ENCODE assay signal across 23 cellular contexts in genomic region chr11:47308050-47308823, GRCh38. TPM values are rescaled to one million over a fixed set of nuclear protein-coding genes. Genes with fewer than 3 reads are reported as not detected.
DNase-seq lines count a peak whose midpoint lies in the region; ATAC-seq and TF ChIP-seq lines count a peak whose summit lies in the region.
"Had no signal": no experiment of that assay in that cellular context is flagged by ENCODE, and none has a peak within 500 bp of the region (broad histone marks: within the 10 kb centered on the region; RNA-seq: fewer than 3 reads in every experiment).

No MANE protein-coding gene starts in this region.

- TF ChIP-seq CTCF in right atrium auricular region (IDR thresholded peaks at IDR 0.05) = no peak
- no peak for TF ChIP-seq CTCF in testis (IDR thresholded peaks at IDR 0.05)
- no peak for TF ChIP-seq CTCF in Caco-2 (IDR thresholded peaks at IDR 0.05; ENCODE audit: insufficient read depth in 1 of 2, low read depth in 1 of 2, low read length in 1 of 2, severe bottlenecking in 1 of 2, unreplicated experiment in 1 of 2)
- no peak for TF ChIP-seq CTCF in RWPE1 (conservative IDR thresholded peaks at IDR 0.05; ENCODE audit: low read depth)

- WGBS in HUES64 = 77% methylated on average over 6 of the region's 6 CpGs
- WGBS in testis, 2 donors = 91% methylated on average over 6 of the region's 6 CpGs

- H3K4me1 Mint-ChIP-seq in Caco-2 (ENCODE audit: low read depth, unreplicated experiment) = no peaks in the 10 kb centered on the region

- no peak overlapping the region; the same call in 1 of the 2 replicates for H3K9ac ChIP-seq in HUES64 (ENCODE audit: low read depth, low read length)
- H3K9ac ChIP-seq: BLaER1 had no signal

- peaks cover 71% of the 10 kb centered on the region for H3K36me3 Mint-ChIP-seq in Caco-2 (ENCODE audit: insufficient read depth, unreplicated experiment)

- H3K9me3 ChIP-seq in right atrium auricular region (peaks cover 0 to 3% of the 10 kb centered on the region in 2 donors), HUES64 (ENCODE audit: insufficient read depth, low read depth, low read length) (no peaks in the 10 kb centered on the region), testis (no peaks in the 10 kb centered on the region), Caco-2 (no peaks in the 10 kb centered on the region)
- H3K9me3 ChIP-seq: A549 had no signal

- DNase-seq in cardiac septum (ENCODE audit: low spot score) (peak; percentile 35), right atrium auricular region (ENCODE audit: low spot score) (no peak), left lobe of liver (ENCODE audit: low spot score) (peak; percentile 43), testis (peak; percentile 2), Caco-2 (no peak), RWPE1 (ENCODE audit: low spot score) (no peak)
- DNase-seq in stimulated activated CD4-positive, alpha-beta T cell treated with anti-CD3 and anti-CD28 coated beads, Interleukin-1b, Interleukin-23, amount 100 ng/mL, for 48 hours = no peak
- DNase-seq: CD8-positive, alpha-beta T cell; DMS53; HCEC 1CT; MM.1S; NCI-H1092; NCI-H1436 treated with DMSO at 0.1 percent for 48 hours; NCI-H2029; NCI-H2171 treated with DMSO at 0.1 percent for 48 hours; NCI-H748 treated with DMSO at 0.1 percent for 48 hours; NK-92 treated with Interleukin-12 subunit alpha and Interleukin-12 subunit beta, amount 100 ng/mL, for 24 hours; SIG-M5 had no signal

- intact Hi-C loops in cardiac septum (cut with DNase I) = loop anchor here (5.0 kb wide), 1 partner anchor 36 kb away; the partner anchor contains the start of gene MADD
- intact Hi-C loops in testis (cut with DNase I; ENCODE audit: low total_unique reads) = no loop called here
- intact Hi-C loops in Caco-2 (cut with micrococcal nuclease; ENCODE audit: unreplicated experiment) = loop anchor here (2.0 kb wide), 1 partner anchor 47 kb away; no protein-coding TSS in a partner anchor

- H3K27me3 ChIP-seq in right atrium auricular region (no peaks in the 10 kb centered on the region), HUES64 (ENCODE audit: insufficient read depth, low read length) (no peaks in the 10 kb centered on the region), testis (no peaks in the 10 kb centered on the region), Caco-2 (replicated peaks; ENCODE audit: control insufficient read depth, insufficient read depth, low read length) (no peaks in the 10 kb centered on the region)
- H3K27me3 ChIP-seq: BLaER1 had no signal

- POLR2A ChIA-PET in Caco-2 (lab: Charles Lee) (no interaction called here), RWPE1 (lab: Yijun Ruan, JAX; ENCODE audit: low non-redundant PET) (interaction anchor here (0.5 to 0.6 kb wide), 2 partner anchors 19 to 72 kb away, joined by 3 to 4 read pairs; no protein-coding TSS in a partner anchor)

- CTCF ChIA-PET in Caco-2 (lab: Charles Lee) (interaction anchor here (0.6 to 0.8 kb wide), 2 partner anchors 47 kb away, joined by 3 read pairs; no protein-coding TSS in a partner anchor), RWPE1 (lab: Yijun Ruan, JAX) (interaction anchor here (0.6 kb wide), 1 partner anchor 104 kb away, joined by 3 read pairs; no protein-coding TSS in a partner anchor)

- peak overlapping the region in 1 of 2 donors; percentile 36 for H3K27ac ChIP-seq in right atrium auricular region
- H3K27ac ChIP-seq in HUES64 (ENCODE audit: low read depth, low read length) = peak overlapping the region; percentile 54
- H3K27ac ChIP-seq in testis = no peak overlapping the region
- no peak overlapping the region for H3K27ac ChIP-seq in RWPE1
- H3K27ac ChIP-seq: A549, BLaER1 had no signal

- TF ChIP-seq POLR2A in testis (IDR thresholded peaks at IDR 0.05) = no peak

- no peaks in the 10 kb centered on the region for H3K27me3 Mint-ChIP-seq in Caco-2 (ENCODE audit: insufficient read depth, unreplicated experiment)

- H3K36me3 ChIP-seq in right atrium auricular region (peaks cover 87% of the 10 kb centered on the region), HUES64 (ENCODE audit: insufficient read depth, low read length) (peaks cover 60% of the 10 kb centered on the region), testis (ENCODE audit: low read depth, missing control alignments) (no peaks in the 10 kb centered on the region), Caco-2 (ENCODE audit: control insufficient read depth, insufficient read depth, low read length) (peaks cover 3% of the 10 kb centered on the region)

- no peak overlapping the region for H3K27ac Mint-ChIP-seq in Caco-2 (ENCODE audit: unreplicated experiment)
- H3K27ac Mint-ChIP-seq: CD8-positive, alpha-beta T cell had no signal

- no peak overlapping the region for H3K4me3 ChIP-seq in right atrium auricular region
- no peak overlapping the region for H3K4me3 ChIP-seq in HUES64 (ENCODE audit: low read length)
- no peak overlapping the region for H3K4me3 ChIP-seq in testis
- H3K4me3 ChIP-seq in Caco-2 (ENCODE audit: low read depth, low read length) = no peak overlapping the region
- H3K4me3 ChIP-seq: A549, BLaER1 had no signal

- H3K4me1 ChIP-seq in right atrium auricular region = peaks cover 0 to 18% of the 10 kb centered on the region in 2 donors
- peaks cover 5% of the 10 kb centered on the region; the same call in 1 of the 2 replicates for H3K4me1 ChIP-seq in HUES64 (ENCODE audit: insufficient read depth, low read length)
- no peaks in the 10 kb centered on the region for H3K4me1 ChIP-seq in testis
- H3K4me1 ChIP-seq in Caco-2 = no peaks in the 10 kb centered on the region
- H3K4me1 ChIP-seq: A549 had no signal

- BruUV-seq in Caco-2 (replicated peaks; lab: Mats Ljungman, UMichigan) = no TSS peak

- H3K9me3 Mint-ChIP-seq in Caco-2 (ENCODE audit: unreplicated experiment) = no peaks in the 10 kb centered on the region
- H3K9me3 Mint-ChIP-seq: CD8-positive, alpha-beta T cell had no signal

- H3K4me3 Mint-ChIP-seq in Caco-2 (ENCODE audit: unreplicated experiment) = no peak overlapping the region
- H3K4me3 Mint-ChIP-seq: CD8-positive, alpha-beta T cell had no signal

- peak; percentile 29 for ATAC-seq in left lobe of liver
- ATAC-seq: A549; CD8-positive, alpha-beta T cell; SK-N-SH treated with all-trans-retinoic acid at 6 μM for 48 hours had no signal

RNA-seq across cellular contexts. Expression of gene MADD, which starts 38.3 kb away (rescaled TPM):
- total RNA-seq in cardiac septum (33.1 TPM), right atrium auricular region (10 to 100 TPM; 28.2 to 49.8 TPM), left lobe of liver (24.4 TPM), testis (100 to 1,000 TPM; 103 to 118 TPM), Caco-2 (2022) (63.8 and 65.9 TPM in 2 replicates)
- polyA plus RNA-seq in HUES64 (2013, experiment 1 of 2) = 20.2 TPM
- 20.7 TPM for polyA plus RNA-seq in HUES64 (2013, experiment 2 of 2)
- polyA plus RNA-seq in testis (ENCODE audit: insufficient read depth, low read depth, low replicate concordance) = 87.8 TPM

RNA-seq across cellular contexts. Expression of gene MYBPC3, which starts 44.3 kb away (rescaled TPM):
- 1,860 TPM for total RNA-seq in cardiac septum
- 1,000 to 10,000 TPM in 1 of 2 donors, 100 to 1,000 TPM in 1; 797 to 1,210 TPM for total RNA-seq in right atrium auricular region
- polyA plus RNA-seq in HUES64 (2013, experiment 1 of 2) = 0.05 TPM
- not detected for polyA plus RNA-seq in HUES64 (2013, experiment 2 of 2)
- total RNA-seq in left lobe of liver = 0.08 TPM
- under 1 TPM; 0.68 to 0.79 TPM for total RNA-seq in testis
- polyA plus RNA-seq in testis (ENCODE audit: insufficient read depth, low read depth, low replicate concordance) = 1.7 TPM
- total RNA-seq in Caco-2 (2022) = not detected in 2 replicates
- total RNA-seq: CD8-positive, alpha-beta T cell; LHCN-M2 had no signal

RNA-seq across cellular contexts. Expression of gene NR1H3, which starts 50.4 kb away (rescaled TPM):
- total RNA-seq in cardiac septum = 7.1 TPM
- 10 to 100 TPM; 15.9 to 23.2 TPM for total RNA-seq in right atrium auricular region
- 19.4 TPM for polyA plus RNA-seq in HUES64 (2013, experiment 1 of 2)
- polyA plus RNA-seq in HUES64 (2013, experiment 2 of 2) = 20.4 TPM
- total RNA-seq in left lobe of liver = 94.0 TPM
- 10 to 100 TPM; 29.4 to 38.2 TPM for total RNA-seq in testis
- 83.4 TPM for polyA plus RNA-seq in testis (ENCODE audit: insufficient read depth, low read depth, low replicate concordance)
- 40.8 and 44.8 TPM in 2 replicates for total RNA-seq in Caco-2 (2022)

RNA-seq across cellular contexts. Expression of gene ACP2, which starts 59.6 kb away (rescaled TPM):
- 17.3 TPM for total RNA-seq in cardiac septum
- 10 to 100 TPM; 45.2 to 59.4 TPM for total RNA-seq in right atrium auricular region
- polyA plus RNA-seq in HUES64 (2013, experiment 1 of 2) = 24.3 TPM
- polyA plus RNA-seq in HUES64 (2013, experiment 2 of 2) = 19.9 TPM
- 72.9 TPM for total RNA-seq in left lobe of liver
- 10 to 100 TPM; 61.3 to 63.7 TPM for total RNA-seq in testis
- 40.3 TPM for polyA plus RNA-seq in testis (ENCODE audit: insufficient read depth, low read depth, low replicate concordance)
- total RNA-seq in Caco-2 (2022) = 44.7 and 48.2 TPM in 2 replicates

Comparison
In these comparisons a context has a peak if more than half of its experiments do, and no peak if none do; other contexts are left out.
1. DNase-seq: peak in cardiac septum (single experiment), left lobe of liver (single experiment) and testis (single experiment); none in right atrium auricular region (single experiment), Caco-2 (0 of 2), RWPE1 (single experiment) and stimulated activated CD4-positive, alpha-beta T cell treated with anti-CD3 and anti-CD28 coated beads, Interleukin-1b, Interleukin-23, amount 100 ng/mL, for 48 hours (single experiment).
2. RNA of gene MYBPC3, which starts 44.3 kb away (total RNA-seq): 1,860 TPM in cardiac septum (single experiment) and 797 to 1,210 TPM in right atrium auricular region; 0.68 to 0.79 TPM in testis, 0.08 TPM in left lobe of liver (single experiment) and not detected in Caco-2; every median in the first group is over 100 times any median in the second.